In genomic region chr18:69401475-69402218, GRCh38 we compare ENCODE assay signal across 9 cellular contexts. TPM values are rescaled to one million over a fixed set of nuclear protein-coding genes. Genes with fewer than 3 reads are reported as not detected.
DNase-seq lines count a peak whose midpoint lies in the region; ATAC-seq and TF ChIP-seq lines count a peak whose summit lies in the region.
"Had no signal": no experiment of that assay in that cellular context is flagged by ENCODE, and none has a peak within 500 bp of the region (broad histone marks: within the 10 kb centered on the region; RNA-seq: fewer than 3 reads in every experiment).

No MANE protein-coding gene starts in this region.

- no peaks in the 10 kb centered on the region for H3K27me3 ChIP-seq in right atrium auricular region

- peaks cover 0 to 6% of the 10 kb centered on the region in 2 donors for H3K4me1 ChIP-seq in right atrium auricular region

- peak overlapping the region; percentile 60 to 78 for H3K27ac ChIP-seq in right atrium auricular region

- ATAC-seq in GM21825 (IDR thresholded peaks at IDR 0.05; ENCODE audit: unreplicated experiment) (no peak), HG02759 (IDR thresholded peaks at IDR 0.05; ENCODE audit: unreplicated experiment) (no peak)

- no peaks in the 10 kb centered on the region for H3K36me3 ChIP-seq in right atrium auricular region

- H3K9me3 ChIP-seq in right atrium auricular region: peaks cover 0 to 4% of the 10 kb centered on the region in 2 donors

- H3K4me3 ChIP-seq in right atrium auricular region (peak overlapping the region; percentile 54 to 67), skeletal muscle cell (ENCODE audit: low read depth, low read length) (peak overlapping the region; percentile 54)

- TF ChIP-seq CTCF in right atrium auricular region (IDR thresholded peaks at IDR 0.05): no peak

- peak; percentile 28 for DNase-seq in activated CD4-positive, CD25-positive, alpha-beta regulatory T cell treated with anti-CD3 and anti-CD28 coated beads, Interleukin-2, amount 50 U/mL, for 72 hours
- no peak for DNase-seq in activated CD4-positive, CD25-positive, alpha-beta regulatory T cell (lab: John Stamatoyannopoulos, UW)
- DNase-seq in activated T-cell treated with anti-CD3 and anti-CD28 coated beads, Interleukin-2, amount 50 U/mL, for 48 hours: peak; percentile 17 to 19
- DNase-seq in right atrium auricular region (ENCODE audit: low spot score) (no peak), skeletal muscle cell (ENCODE audit: low read depth) (no peak)
- DNase-seq in stimulated activated CD4-positive, alpha-beta T cell treated with anti-CD3 and anti-CD28 coated beads, Interleukin-4, amount 100 ng/mL, for 1 hour: no peak

RNA-seq across cellular contexts. Expression of gene DOK6, which starts 1.0 kb away (rescaled TPM):
- 1 to 10 TPM; 2.0 to 5.7 TPM for total RNA-seq in right atrium auricular region
- total RNA-seq: RPMI7951 had no signal

Comparison
In these comparisons a context has a peak if more than half of its experiments do, and no peak if none do; other contexts are left out.
1. DNase-seq: peak in activated CD4-positive, CD25-positive, alpha-beta regulatory T cell treated with anti-CD3 and anti-CD28 coated beads, Interleukin-2, amount 50 U/mL, for 72 hours (single experiment) and activated T-cell treated with anti-CD3 and anti-CD28 coated beads, Interleukin-2, amount 50 U/mL, for 48 hours (2 of 2); none in activated CD4-positive, CD25-positive, alpha-beta regulatory T cell (0 of 4), right atrium auricular region (single experiment), skeletal muscle cell (single experiment) and stimulated activated CD4-positive, alpha-beta T cell treated with anti-CD3 and anti-CD28 coated beads, Interleukin-4, amount 100 ng/mL, for 1 hour (single experiment).